Comparison of ENCODE assay signal across 8 cellular contexts in genomic region chr12:39441963-39442894, GRCh38.
DNase-seq lines count a peak whose midpoint lies in the region; ATAC-seq and TF ChIP-seq lines count a peak whose summit lies in the region.

No MANE protein-coding gene starts in this region.

- no peaks in the 10 kb centered on the region for H3K9me3 ChIP-seq in iPS-15b (ENCODE audit: control insufficient read depth, insufficient read depth, low read length)

- peak overlapping the region; percentile 77 for H3K4me3 ChIP-seq in astrocyte of the cerebellum (ENCODE audit: low read depth, low read length)
- peak overlapping the region; percentile 51 for H3K4me3 ChIP-seq in iPS-15b (ENCODE audit: low read depth, low read length)
- H3K4me3 ChIP-seq in skeletal muscle cell (ENCODE audit: low read depth, low read length) = peak overlapping the region; percentile 60

- peak overlapping the region; percentile 66 for H3K9ac ChIP-seq in iPS-15b (ENCODE audit: low read depth, low read length)

- no peaks in the 10 kb centered on the region for H3K36me3 ChIP-seq in iPS-15b (ENCODE audit: control insufficient read depth, insufficient read depth, low read length)

- H3K27me3 ChIP-seq in iPS-15b (ENCODE audit: control insufficient read depth, insufficient read depth, low read length) = peaks cover 6% of the 10 kb centered on the region

- in situ Hi-C loops in astrocyte of the cerebellum (cut with HindIII; ENCODE audit: low sequenced_read_pairs) = no loop called here

- DNase-seq in COR-L47 (lab: John Stamatoyannopoulos, UW) (peak; percentile 63), HUDEP-2 (lab: John Stamatoyannopoulos, UW; ENCODE audit: unreplicated experiment in 76 of 76) (peak in 41 of 76 experiments; percentile 2 to 65 (median 28)), T follicular helper cell (ENCODE audit: low read depth) (peak; percentile 14), astrocyte of the cerebellum (ENCODE audit: low read depth) (no peak), skeletal muscle cell (ENCODE audit: low read depth) (no peak), KG1 (lab: John Stamatoyannopoulos, UW) (no peak)

- TF ChIP-seq CTCF in astrocyte of the cerebellum (IDR thresholded peaks at IDR 0.05; ENCODE audit: low read depth, low read length, missing control alignments) = no peak

- H3K4me1 ChIP-seq in iPS-15b (ENCODE audit: control insufficient read depth, insufficient read depth, low read length) = peaks cover 7% of the 10 kb centered on the region

- ATAC-seq in GM21515 (IDR thresholded peaks at IDR 0.05; ENCODE audit: unreplicated experiment) = peak; percentile 27

Comparison
In these comparisons a context has a peak if more than half of its experiments do, and no peak if none do; other contexts are left out.
1. DNase-seq: peak in COR-L47 (single experiment), HUDEP-2 (41 of 76) and T follicular helper cell (single experiment); none in astrocyte of the cerebellum (single experiment), skeletal muscle cell (single experiment) and KG1 (single experiment).
2. Peak in every context shown above with its lines, with median percentiles within 50 percentile points of each other: H3K4me3 ChIP-seq.